Comparison of ENCODE assay signal across 20 cellular contexts in the genomic region with DNA sequence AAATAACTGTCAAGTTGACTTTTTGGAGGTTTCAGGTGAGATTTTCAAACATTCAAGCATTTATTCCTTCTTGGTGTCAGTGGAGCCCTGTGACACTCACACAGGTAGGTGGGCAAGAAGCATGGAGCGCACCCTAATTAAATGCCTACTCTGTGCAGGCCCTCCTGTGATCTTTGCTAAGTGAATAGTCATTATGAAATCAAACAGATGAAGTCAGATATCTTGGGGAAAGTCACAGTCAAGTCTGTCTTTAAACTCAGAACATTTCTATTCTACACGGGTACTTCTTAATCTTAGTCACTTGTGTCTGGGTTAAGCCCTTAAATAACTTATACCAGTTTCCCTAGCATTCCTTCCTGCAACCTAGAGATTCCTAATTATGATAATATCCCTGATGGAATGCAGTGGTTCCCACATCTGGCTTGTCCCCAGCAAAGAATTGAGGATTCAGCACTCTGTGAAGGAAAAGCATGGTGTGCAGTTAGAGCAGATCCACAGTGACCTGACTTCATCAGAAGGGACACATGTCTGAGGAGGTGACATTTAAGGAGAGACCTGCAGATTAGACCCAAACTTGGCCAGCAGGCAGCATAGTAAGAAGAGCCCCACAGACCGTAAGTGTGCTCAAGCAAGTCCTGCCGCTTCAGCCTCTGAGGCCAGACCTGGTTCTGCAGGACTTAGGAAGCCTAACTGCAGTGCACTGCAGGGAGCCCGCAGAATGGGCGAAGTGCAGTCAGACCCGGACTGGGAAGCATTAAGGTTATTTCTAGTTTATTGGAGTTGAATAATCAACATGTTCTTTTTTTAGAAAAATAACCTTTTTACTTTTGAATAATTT.
DNase-seq lines count a peak whose midpoint lies in the region; ATAC-seq and TF ChIP-seq lines count a peak whose summit lies in the region.
"Had no signal": no experiment of that assay in that cellular context is flagged by ENCODE, and none has a peak within 500 bp of the region (broad histone marks: within the 10 kb centered on the region; RNA-seq: fewer than 3 reads in every experiment).

No MANE protein-coding gene starts in this region.

- no peak for ATAC-seq in activated naive CD8-positive, alpha-beta T cell treated with anti-CD3 and anti-CD28 coated beads, Interleukin-2, amount 50 U/mL, for 24 hours
- 0 out of 2 replicates have a peak, but pooled peaks have one; percentile 22 for ATAC-seq in Panc1

- H3K36me3 Mint-ChIP-seq in activated naive CD8-positive, alpha-beta T cell treated with anti-CD3 and anti-CD28 coated beads for 36 hours = peaks cover 45% of the 10 kb centered on the region
- peaks cover 58% of the 10 kb centered on the region for H3K36me3 Mint-ChIP-seq in activated naive CD8-positive, alpha-beta T cell treated with anti-CD3 and anti-CD28 coated beads, Interleukin-2, amount 50 U/mL, for 24 hours (ENCODE audit: low read depth)
- H3K36me3 Mint-ChIP-seq in T-helper 2 cell treated with Interferon-gamma antibody and Interleukin-4, amounts not matched to agents 5 μg/mL and 100 μg/mL, for 36 hours (ENCODE audit: low read depth) = peaks cover 71% of the 10 kb centered on the region

- no peaks in the 10 kb centered on the region for H3K4me1 ChIP-seq in Panc1 (ENCODE audit: control insufficient read depth, insufficient read depth, low read length)
- peaks cover 48 to 53% of the 10 kb centered on the region in 2 donors for H3K4me1 ChIP-seq in thyroid gland
- H3K4me1 ChIP-seq: esophagus squamous epithelium had no signal

- H3K9me3 ChIP-seq in Panc1 (ENCODE audit: control insufficient read depth, insufficient read depth, low read depth, low read length) (no peaks in the 10 kb centered on the region), thyroid gland (no peaks in the 10 kb centered on the region)
- H3K9me3 ChIP-seq: esophagus squamous epithelium had no signal

- H3K4me1 Mint-ChIP-seq in activated naive CD8-positive, alpha-beta T cell treated with anti-CD3 and anti-CD28 coated beads for 36 hours = no peaks in the 10 kb centered on the region
- H3K4me1 Mint-ChIP-seq in activated naive CD8-positive, alpha-beta T cell treated with anti-CD3 and anti-CD28 coated beads, Interleukin-2, amount 50 U/mL, for 24 hours = no peaks in the 10 kb centered on the region
- peaks cover 2% of the 10 kb centered on the region for H3K4me1 Mint-ChIP-seq in T-helper 2 cell treated with Interferon-gamma antibody and Interleukin-4, amounts not matched to agents 5 μg/mL and 100 μg/mL, for 36 hours (ENCODE audit: low read depth)

- H3K36me3 ChIP-seq in Panc1 (ENCODE audit: control insufficient read depth, insufficient read depth, low read length) = peaks cover 33% of the 10 kb centered on the region
- peaks cover 27 to 40% of the 10 kb centered on the region in 2 donors for H3K36me3 ChIP-seq in thyroid gland

- no peak overlapping the region for H3K4me3 Mint-ChIP-seq in activated naive CD8-positive, alpha-beta T cell treated with anti-CD3 and anti-CD28 coated beads for 36 hours
- no peak overlapping the region for H3K4me3 Mint-ChIP-seq in activated naive CD8-positive, alpha-beta T cell treated with anti-CD3 and anti-CD28 coated beads, Interleukin-2, amount 50 U/mL, for 24 hours
- H3K4me3 Mint-ChIP-seq in T-helper 2 cell treated with Interferon-gamma antibody and Interleukin-4, amounts not matched to agents 5 μg/mL and 100 μg/mL, for 36 hours = no peak overlapping the region

- BruUV-seq in Panc1 (replicated peaks; lab: Mats Ljungman, UMichigan) = no TSS peak

- CTCF ChIA-PET in Panc1 (lab: Charles Lee) = no interaction called here

- H3K27ac ChIP-seq in Panc1 (ENCODE audit: low read length) (no peak overlapping the region), thyroid gland (peak overlapping the region; percentile 1 to 80 (median 67))
- H3K27ac ChIP-seq: esophagus squamous epithelium had no signal

- 68 to 76% methylated on average over 7 of the region's 7 CpGs for WGBS in thyroid gland, 2 donors

- POLR2A ChIA-PET in Panc1 (lab: Charles Lee) = no interaction called here

- intact Hi-C loops in Panc1 (cut with micrococcal nuclease; ENCODE audit: unreplicated experiment) = no loop called here
- intact Hi-C loops in thyroid gland (cut with DNase I) = no loop called here

- no peak for TF ChIP-seq POLR2A in thyroid gland (IDR thresholded peaks at IDR 0.05)

- H3K9me3 Mint-ChIP-seq in activated naive CD8-positive, alpha-beta T cell treated with anti-CD3 and anti-CD28 coated beads for 36 hours = no peaks in the 10 kb centered on the region
- no peaks in the 10 kb centered on the region for H3K9me3 Mint-ChIP-seq in activated naive CD8-positive, alpha-beta T cell treated with anti-CD3 and anti-CD28 coated beads, Interleukin-2, amount 50 U/mL, for 24 hours
- no peaks in the 10 kb centered on the region for H3K9me3 Mint-ChIP-seq in T-helper 2 cell treated with Interferon-gamma antibody and Interleukin-4, amounts not matched to agents 5 μg/mL and 100 μg/mL, for 36 hours

- H3K27me3 ChIP-seq in Panc1 (ENCODE audit: control insufficient read depth, insufficient read depth, low read length) (no peaks in the 10 kb centered on the region), thyroid gland (no peaks in the 10 kb centered on the region)
- H3K27me3 ChIP-seq: esophagus squamous epithelium had no signal

- in situ Hi-C loops in Panc1 (cut with HindIII; ENCODE audit: low pct_unique_long_range_greater_than_20kb, low sequenced_read_pairs) = no loop called here

- DNase-seq in activated naive CD8-positive, alpha-beta T cell treated with anti-CD3 and anti-CD28 coated beads for 36 hours = no peak
- no peak for DNase-seq in activated naive CD8-positive, alpha-beta T cell treated with anti-CD3 and anti-CD28 coated beads, Interleukin-2, amount 50 U/mL, for 24 hours
- no peak for DNase-seq in Panc1 (ENCODE audit: low read depth, low spot score)
- DNase-seq in fibroblast of mammary gland (ENCODE audit: low read depth) = peak; percentile 10
- DNase-seq in thyroid gland = peak; percentile 49 to 56
- DNase-seq in NCI-H187 treated with DMSO at 0.1 percent for 48 hours (lab: John Stamatoyannopoulos, UW) = no peak
- DNase-seq in NCI-H446 treated with DMSO at 0.1 percent for 48 hours (lab: John Stamatoyannopoulos, UW) = no peak
- no peak for DNase-seq in T-helper 2 cell treated with Interferon-gamma antibody and Interleukin-4, amounts not matched to agents 5 μg/mL and 100 μg/mL, for 36 hours (ENCODE audit: low spot score)
- DNase-seq: ACHN; amniotic stem cell; DMS79 treated with DMSO at 0.1 percent for 48 hours; effector CD8-positive, alpha-beta T cell; esophagus squamous epithelium; Karpas-422; NCI-H1092 treated with DMSO at 0.1 percent for 48 hours; NCI-H2081 treated with DMSO at 0.1 percent for 48 hours; NCI-H526 treated with DMSO at 0.1 percent for 48 hours; SHP77; stimulated activated CD4-positive, alpha-beta T cell treated with anti-CD3 and anti-CD28 coated beads, Interleukin-4, amount 100 ng/mL, for 1 hour had no signal

- TF ChIP-seq CTCF in Panc1 (IDR thresholded peaks at IDR 0.05) = no peak
- no peak for TF ChIP-seq CTCF in fibroblast of mammary gland (conservative IDR thresholded peaks at IDR 0.05; ENCODE audit: control insufficient read depth, insufficient read depth, low read depth, low read length)
- TF ChIP-seq CTCF in thyroid gland (IDR thresholded peaks at IDR 0.05) = peak in 1 of 6 experiments; percentile 24

- peak overlapping the region; percentile 3 for H3K27ac Mint-ChIP-seq in activated naive CD8-positive, alpha-beta T cell treated with anti-CD3 and anti-CD28 coated beads for 36 hours
- no peak overlapping the region for H3K27ac Mint-ChIP-seq in activated naive CD8-positive, alpha-beta T cell treated with anti-CD3 and anti-CD28 coated beads, Interleukin-2, amount 50 U/mL, for 24 hours
- no peak overlapping the region for H3K27ac Mint-ChIP-seq in T-helper 2 cell treated with Interferon-gamma antibody and Interleukin-4, amounts not matched to agents 5 μg/mL and 100 μg/mL, for 36 hours

- H3K27me3 Mint-ChIP-seq in activated naive CD8-positive, alpha-beta T cell treated with anti-CD3 and anti-CD28 coated beads for 36 hours = no peaks in the 10 kb centered on the region
- H3K27me3 Mint-ChIP-seq in activated naive CD8-positive, alpha-beta T cell treated with anti-CD3 and anti-CD28 coated beads, Interleukin-2, amount 50 U/mL, for 24 hours = no peaks in the 10 kb centered on the region
- H3K27me3 Mint-ChIP-seq in T-helper 2 cell treated with Interferon-gamma antibody and Interleukin-4, amounts not matched to agents 5 μg/mL and 100 μg/mL, for 36 hours (ENCODE audit: low read depth) = no peaks in the 10 kb centered on the region

- H3K4me3 ChIP-seq in Panc1 (ENCODE audit: low read depth in 2 of 2, low read length in 2 of 2) (no peak overlapping the region), fibroblast of mammary gland (ENCODE audit: control insufficient read depth, low read depth, low read length) (no peak overlapping the region), thyroid gland (replicated peaks in 1 of 3) (no peak overlapping the region)
- H3K4me3 ChIP-seq: esophagus squamous epithelium, smooth muscle cell had no signal

Comparison
In these comparisons a context has a peak if more than half of its experiments do, and no peak if none do; other contexts are left out.
1. DNase-seq: peak in fibroblast of mammary gland (single experiment) and thyroid gland (2 of 2); none in activated naive CD8-positive, alpha-beta T cell treated with anti-CD3 and anti-CD28 coated beads for 36 hours (single experiment), activated naive CD8-positive, alpha-beta T cell treated with anti-CD3 and anti-CD28 coated beads, Interleukin-2, amount 50 U/mL, for 24 hours (single experiment), Panc1 (single experiment), NCI-H187 treated with DMSO at 0.1 percent for 48 hours (single experiment), NCI-H446 treated with DMSO at 0.1 percent for 48 hours (single experiment) and T-helper 2 cell treated with Interferon-gamma antibody and Interleukin-4, amounts not matched to agents 5 μg/mL and 100 μg/mL, for 36 hours (single experiment).